Comparison of ENCODE assay signal across 1 cellular context in genomic region chr15:40826123-40827075, GRCh38.
TF ChIP-seq lines count a peak whose summit lies in the region.

No MANE protein-coding gene starts in this region.

TF ChIP-seq in IMR-90, 13 proteins besides CTCF, POLR2A, EP300 and RAD21:
- TF ChIP-seq FOS (IDR thresholded peaks at IDR 0.05; ENCODE audit: low read depth, low read length), result no peak
- TF ChIP-seq ELK1 (IDR thresholded peaks at IDR 0.05; ENCODE audit: borderline replicate concordance, low read depth, low read length), result no peak
- no peak for TF ChIP-seq CEBPB (IDR thresholded peaks at IDR 0.05; ENCODE audit: low read depth, low read length)
- TF ChIP-seq CHD1 (IDR thresholded peaks at IDR 0.05; ENCODE audit: low read depth, low read length), result no peak
- no peak for TF ChIP-seq RCOR1 (IDR thresholded peaks at IDR 0.05; ENCODE audit: insufficient replicate concordance, low read length)
- TF ChIP-seq MAFK (IDR thresholded peaks at IDR 0.05; ENCODE audit: low read depth, low read length), result no peak
- TF ChIP-seq BHLHE40 (IDR thresholded peaks at IDR 0.05; ENCODE audit: low read depth, low read length), result no peak
- no peak for TF ChIP-seq USF2 (IDR thresholded peaks at IDR 0.05; ENCODE audit: low read depth, low read length)
- TF ChIP-seq SMC3 (IDR thresholded peaks at IDR 0.05; ENCODE audit: low read depth, low read length), result no peak
- no peak for TF ChIP-seq NFE2L2 (IDR thresholded peaks at IDR 0.05; ENCODE audit: low read depth, low read length)
- no peak for TF ChIP-seq MAZ (IDR thresholded peaks at IDR 0.05; ENCODE audit: borderline replicate concordance, low read depth, low read length)
- no peak for TF ChIP-seq MXI1 (IDR thresholded peaks at IDR 0.05; ENCODE audit: borderline replicate concordance, low read depth, low read length)
